In genomic region chr13:110677731-110678545, GRCh38 we compare ENCODE assay signal across 16 cellular contexts. TPM values are rescaled to one million over a fixed set of nuclear protein-coding genes. Genes with fewer than 3 reads are reported as not detected.
DNase-seq lines count a peak whose midpoint lies in the region; ATAC-seq and TF ChIP-seq lines count a peak whose summit lies in the region.
"Had no signal": no experiment of that assay in that cellular context is flagged by ENCODE, and none has a peak within 500 bp of the region (broad histone marks: within the 10 kb centered on the region; RNA-seq: fewer than 3 reads in every experiment).

No MANE protein-coding gene starts in this region.

- no peak overlapping the region for H3K27ac Mint-ChIP-seq in CD8-positive, alpha-beta T cell
- H3K27ac Mint-ChIP-seq in osteocyte (ENCODE audit: unreplicated experiment) = peak overlapping the region; percentile 39
- H3K27ac Mint-ChIP-seq: T-cell had no signal

- intact Hi-C loops in CD8-positive, alpha-beta T cell (cut with DNase I, micrococcal nuclease) = no loop called here

- no peak for TF ChIP-seq CTCF in CD8-positive, alpha-beta T cell (IDR thresholded peaks at IDR 0.05)
- TF ChIP-seq CTCF in choroid plexus epithelial cell (conservative IDR thresholded peaks at IDR 0.05; ENCODE audit: low read depth, low read length) (no peak), osteocyte (IDR thresholded peaks at IDR 0.05) (no peak)

- no peaks in the 10 kb centered on the region for H3K27me3 ChIP-seq in CD8-positive, alpha-beta T cell (ENCODE audit: insufficient read depth, low read length)
- no peaks in the 10 kb centered on the region for H3K27me3 ChIP-seq in GM23248 (replicated peaks; ENCODE audit: insufficient read depth)
- H3K27me3 ChIP-seq: heart right ventricle had no signal

- CTCF ChIA-PET in CD8-positive, alpha-beta T cell (lab: Charles Lee) = no interaction called here

- H4K20me1 ChIP-seq in GM23248 (ENCODE audit: insufficient read depth) = no peaks in the 10 kb centered on the region

- no peaks in the 10 kb centered on the region for H3F3A ChIP-seq in GM23248 (ENCODE audit: insufficient read depth)

- DNase-seq in CD8-positive, alpha-beta T cell = peak in 1 of 7 experiments; percentile 29
- DNase-seq in HK-2 (ENCODE audit: unreplicated experiment) (peak; percentile 38), choroid plexus epithelial cell (ENCODE audit: low read depth) (peak; percentile 22), osteocyte (ENCODE audit: extremely low spot score, unreplicated experiment) (no peak), RPMI8226 (no peak), GM23248 (no peak), HPDE6-E6E7 (ENCODE audit: extremely low spot score) (no peak)
- DNase-seq: activated effector memory CD4-positive, alpha-beta T cell treated with anti-CD3 and anti-CD28 coated beads, Interleukin-2, amount 50 U/mL, for 16 hours; erythroblast; GF-D8; H7; heart right ventricle; NCI-H146; T-cell had no signal

- H3K9me2 ChIP-seq in GM23248 (ENCODE audit: insufficient read depth) = no peaks in the 10 kb centered on the region

- H3K4me1 ChIP-seq in CD8-positive, alpha-beta T cell (ENCODE audit: insufficient read depth, low read length) = no peaks in the 10 kb centered on the region
- H3K4me1 ChIP-seq in GM23248 (ENCODE audit: insufficient read depth) = no peaks in the 10 kb centered on the region

- in situ Hi-C loops in GM23248 (cut with MboI) = no loop called here

- peaks cover 17% of the 10 kb centered on the region for H3K79me2 ChIP-seq in GM23248 (ENCODE audit: insufficient read depth)

- peaks cover 78% of the 10 kb centered on the region for H3K36me3 Mint-ChIP-seq in CD8-positive, alpha-beta T cell
- peaks cover 42% of the 10 kb centered on the region for H3K36me3 Mint-ChIP-seq in osteocyte (ENCODE audit: unreplicated experiment)

- no peaks in the 10 kb centered on the region for H3K27me3 Mint-ChIP-seq in CD8-positive, alpha-beta T cell (ENCODE audit: low read depth)
- no peaks in the 10 kb centered on the region for H3K27me3 Mint-ChIP-seq in osteocyte (ENCODE audit: unreplicated experiment)
- H3K27me3 Mint-ChIP-seq: CD8-positive, alpha-beta memory T cell; T-cell had no signal

- H3K4me3 ChIP-seq in CD8-positive, alpha-beta T cell (ENCODE audit: low read depth, low read length) = no peak overlapping the region
- no peak overlapping the region for H3K4me3 ChIP-seq in choroid plexus epithelial cell (ENCODE audit: low read depth, low read length)
- H3K4me3 ChIP-seq in GM23248 = no peak overlapping the region
- H3K4me3 ChIP-seq: heart right ventricle had no signal

- H3K9me3 ChIP-seq in CD8-positive, alpha-beta T cell (ENCODE audit: low read length) = no peaks in the 10 kb centered on the region
- H3K9me3 ChIP-seq in GM23248 (ENCODE audit: low read depth) = no peaks in the 10 kb centered on the region

- peaks cover 8% of the 10 kb centered on the region for H3K4me1 Mint-ChIP-seq in CD8-positive, alpha-beta T cell (ENCODE audit: low read depth)
- peaks cover 12% of the 10 kb centered on the region for H3K4me1 Mint-ChIP-seq in osteocyte (ENCODE audit: unreplicated experiment)

- POLR2A ChIA-PET in CD8-positive, alpha-beta T cell (lab: Charles Lee) = no interaction called here

- no peaks in the 10 kb centered on the region for H3K9me3 Mint-ChIP-seq in CD8-positive, alpha-beta T cell
- H3K9me3 Mint-ChIP-seq in osteocyte (ENCODE audit: unreplicated experiment) = no peaks in the 10 kb centered on the region
- H3K9me3 Mint-ChIP-seq: CD8-positive, alpha-beta memory T cell; T-cell had no signal

- H3K4me3 Mint-ChIP-seq in CD8-positive, alpha-beta T cell = no peak overlapping the region
- H3K4me3 Mint-ChIP-seq in osteocyte (ENCODE audit: unreplicated experiment) = no peak overlapping the region
- H3K4me3 Mint-ChIP-seq: T-cell had no signal

- H3K9ac ChIP-seq in GM23248 = no peak overlapping the region

- H3K27ac ChIP-seq in CD8-positive, alpha-beta T cell (ENCODE audit: low read depth, low read length) = no peak overlapping the region
- no peak overlapping the region for H3K27ac ChIP-seq in GM23248
- H3K27ac ChIP-seq: heart right ventricle had no signal

- H3K4me2 ChIP-seq in GM23248 (ENCODE audit: unreplicated experiment) = no peak overlapping the region

- peaks cover 35% of the 10 kb centered on the region for H3K36me3 ChIP-seq in CD8-positive, alpha-beta T cell (ENCODE audit: insufficient read depth, low read length)
- peaks cover 13% of the 10 kb centered on the region for H3K36me3 ChIP-seq in GM23248 (ENCODE audit: low read depth)

- 89 to 93% methylated on average over 26 to 28 of the region's 28 CpGs for WGBS in GM23248 (ENCODE audit: low coverage in 1 of 2, low lambda C conversion rate in 2 of 2, missing lambda C conversion rate in 2 of 2), 2 experiments

- ATAC-seq in CD8-positive, alpha-beta T cell = peak; percentile 22
- ATAC-seq: Panc1, T-cell had no signal

- no peak overlapping the region for H2AFZ ChIP-seq in GM23248

RNA-seq across cellular contexts. Expression of gene CARS2, which starts 28.0 kb away (rescaled TPM):
- total RNA-seq in CD8-positive, alpha-beta T cell = 10 to 100 TPM; 48.2 to 48.8 TPM
- 57.1 and 62.2 TPM in 2 replicates for total RNA-seq in osteocyte
- 74.1 and 75.7 TPM in 2 replicates for total RNA-seq in GM23248 (2014; rRNA removed; shearing (Covaris generic))
- 88.6 and 96.7 TPM in 2 replicates for polyA plus RNA-seq in GM23248 (2016; fragmentation: Nextera tagmentation; extraction: Ambion mirVana)

RNA-seq across cellular contexts. Expression of gene ING1, which starts 35.6 kb away (rescaled TPM):
- total RNA-seq in CD8-positive, alpha-beta T cell = 10 to 100 TPM; 14.9 to 15.6 TPM
- total RNA-seq in osteocyte = 21.8 and 23.2 TPM in 2 replicates
- 7.2 and 8.2 TPM in 2 replicates for total RNA-seq in GM23248 (2014; rRNA removed; shearing (Covaris generic))
- 6.5 and 7.2 TPM in 2 replicates for polyA plus RNA-seq in GM23248 (2016; fragmentation: Nextera tagmentation; extraction: Ambion mirVana)

Comparison
In these comparisons a context has a peak if more than half of its experiments do, and no peak if none do; other contexts are left out.
1. DNase-seq: peak in HK-2 (single experiment) and choroid plexus epithelial cell (single experiment); none in osteocyte (single experiment), RPMI8226 (single experiment), GM23248 (single experiment) and HPDE6-E6E7 (single experiment).